Comparison of ENCODE assay signal across 9 cellular contexts in genomic region chr20:46027245-46027853, GRCh38. TPM values are rescaled to one million over a fixed set of nuclear protein-coding genes. Genes with fewer than 3 reads are reported as not detected.
DNase-seq lines count a peak whose midpoint lies in the region; ATAC-seq and TF ChIP-seq lines count a peak whose summit lies in the region.
"Had no signal": no experiment of that assay in that cellular context is flagged by ENCODE, and none has a peak within 500 bp of the region (broad histone marks: within the 10 kb centered on the region; RNA-seq: fewer than 3 reads in every experiment).

No MANE protein-coding gene starts in this region.

- H3K27me3 ChIP-seq in ovary (no peaks in the 10 kb centered on the region), upper lobe of right lung (peaks cover 83% of the 10 kb centered on the region)

- WGBS in ovary, 3 donors, result 7 to 14% (median 10%) methylated on average over 4 of the region's 4 CpGs

- no peak for TF ChIP-seq EP300 in ovary (IDR thresholded peaks at IDR 0.05)

- H3K9me3 ChIP-seq in ovary, result no peaks in the 10 kb centered on the region
- no peaks in the 10 kb centered on the region for H3K9me3 ChIP-seq in upper lobe of right lung

- DNase-seq in activated CD4-positive, alpha-beta T cell treated with anti-CD3 and anti-CD28 coated beads, Interleukin-2, amount 10 ng/mL, durations not matched to agents 7 days and 5 days, result peak; percentile 57
- DNase-seq in activated CD4-positive, alpha-beta T cell treated with anti-CD3 and anti-CD28 coated beads, Interleukin-2, amount 50 U/mL, for 4 hours, result no peak
- peak; percentile 74 for DNase-seq in NB4 (ENCODE audit: low read depth)
- peak; percentile 33 to 65 for DNase-seq in dermis microvascular lymphatic vessel endothelial cell (ENCODE audit: low read depth in 2 of 2)
- DNase-seq in ovary, result peak in 3 of 5 donors; percentile 31 to 41 (median 35)
- no peak for DNase-seq in upper lobe of right lung
- DNase-seq in NCI-H1105 (lab: John Stamatoyannopoulos, UW), result no peak

- no peak overlapping the region for H3K4me3 Mint-ChIP-seq in activated CD4-positive, alpha-beta T cell treated with anti-CD3 and anti-CD28 coated beads, Interleukin-2, amount 10 ng/mL, durations not matched to agents 7 days and 5 days

- no peak for TF ChIP-seq POLR2A in NB4 (IDR thresholded peaks at IDR 0.05; ENCODE audit: extremely low read depth, insufficient read length)
- no peak for TF ChIP-seq POLR2A in ovary (IDR thresholded peaks at IDR 0.05)

- H3K27me3 Mint-ChIP-seq in activated CD4-positive, alpha-beta T cell treated with anti-CD3 and anti-CD28 coated beads, Interleukin-2, amount 10 ng/mL, durations not matched to agents 7 days and 5 days, result peaks cover 45% of the 10 kb centered on the region

- POLR2A ChIA-PET in activated CD4-positive, alpha-beta T cell treated with anti-CD3 and anti-CD28 coated beads, Interleukin-2, amount 10 ng/mL, durations not matched to agents 7 days and 5 days (lab: Charles Lee), result no interaction called here

- H3K9me3 Mint-ChIP-seq in activated CD4-positive, alpha-beta T cell treated with anti-CD3 and anti-CD28 coated beads, Interleukin-2, amount 10 ng/mL, durations not matched to agents 7 days and 5 days, result peaks cover 2% of the 10 kb centered on the region

- CTCF ChIA-PET in activated CD4-positive, alpha-beta T cell treated with anti-CD3 and anti-CD28 coated beads, Interleukin-2, amount 10 ng/mL, durations not matched to agents 7 days and 5 days (lab: Charles Lee), result no interaction called here

- H3K36me3 ChIP-seq in ovary (no peaks in the 10 kb centered on the region), upper lobe of right lung (no peaks in the 10 kb centered on the region)

- H3K27ac ChIP-seq in ovary, result no peak overlapping the region
- H3K27ac ChIP-seq in upper lobe of right lung, result no peak overlapping the region
- H3K27ac ChIP-seq: C4-2B had no signal

- TF ChIP-seq CTCF in NB4 (IDR thresholded peaks at IDR 0.05; ENCODE audit: low read depth, low read length), result no peak
- TF ChIP-seq CTCF in ovary (IDR thresholded peaks at IDR 0.05), result no peak
- no peak for TF ChIP-seq CTCF in upper lobe of right lung (IDR thresholded peaks at IDR 0.05)

- no peaks in the 10 kb centered on the region for H3K36me3 Mint-ChIP-seq in activated CD4-positive, alpha-beta T cell treated with anti-CD3 and anti-CD28 coated beads, Interleukin-2, amount 10 ng/mL, durations not matched to agents 7 days and 5 days (ENCODE audit: low read depth)

- H3K4me1 Mint-ChIP-seq in activated CD4-positive, alpha-beta T cell treated with anti-CD3 and anti-CD28 coated beads, Interleukin-2, amount 10 ng/mL, durations not matched to agents 7 days and 5 days, result peaks cover 9% of the 10 kb centered on the region

- H3K4me1 ChIP-seq in ovary (ENCODE audit: insufficient read depth) (no peaks in the 10 kb centered on the region), upper lobe of right lung (peaks cover 3% of the 10 kb centered on the region)

- ATAC-seq in GM19467 (IDR thresholded peaks at IDR 0.05; ENCODE audit: unreplicated experiment) (no peak), upper lobe of right lung (no peak)

- H3K4me3 ChIP-seq in NB4 (ENCODE audit: low read depth, low read length) (no peak overlapping the region), ovary (no peak overlapping the region), upper lobe of right lung (no peak overlapping the region)

- no peak overlapping the region for H3K27ac Mint-ChIP-seq in activated CD4-positive, alpha-beta T cell treated with anti-CD3 and anti-CD28 coated beads, Interleukin-2, amount 10 ng/mL, durations not matched to agents 7 days and 5 days

- intact Hi-C loops in ovary (cut with DNase I) (loop anchor here in 1 of 4 donors (10.0 kb wide), 1 partner anchor 147 kb away; no protein-coding TSS in a partner anchor), upper lobe of right lung (cut with DNase I) (no loop called here)

RNA-seq across cellular contexts. Expression of gene SLC12A5, which starts 1.7 kb away (rescaled TPM):
- total RNA-seq in activated CD4-positive, alpha-beta T cell treated with anti-CD3 and anti-CD28 coated beads, Interleukin-2, amount 10 ng/mL, durations not matched to agents 7 days and 5 days, result under 1 TPM; 0.42 to 0.87 TPM
- total RNA-seq in dermis microvascular lymphatic vessel endothelial cell (0.13 and 0.51 TPM in 2 replicates), ovary (1 to 10 TPM in 5 of 7 donors, not detected in 2; 1.1 to 2.1 (median 1.3) TPM), upper lobe of right lung (2.0 TPM)
- polyA plus RNA-seq in ovary, result 1 to 10 TPM; 2.2 to 3.8 TPM

RNA-seq across cellular contexts. Expression of gene MMP9, which starts 18.6 kb away (rescaled TPM):
- not detected for total RNA-seq in activated CD4-positive, alpha-beta T cell treated with anti-CD3 and anti-CD28 coated beads, Interleukin-2, amount 10 ng/mL, durations not matched to agents 7 days and 5 days
- total RNA-seq in dermis microvascular lymphatic vessel endothelial cell (0.13 TPM in 1 of 2 replicates, not detected in the other), ovary (1 to 10 TPM in 2 of 7 donors, under 1 TPM in 5; 0.10 to 1.7 (median 0.28) TPM), upper lobe of right lung (5.5 TPM)
- under 1 TPM; 0.16 to 0.25 TPM for polyA plus RNA-seq in ovary

RNA-seq across cellular contexts. Expression of gene ZNF335, which starts 55.3 kb away (rescaled TPM):
- 10 to 100 TPM; 40.4 to 41.2 TPM for total RNA-seq in activated CD4-positive, alpha-beta T cell treated with anti-CD3 and anti-CD28 coated beads, Interleukin-2, amount 10 ng/mL, durations not matched to agents 7 days and 5 days
- total RNA-seq in dermis microvascular lymphatic vessel endothelial cell, result 6.0 and 9.0 TPM in 2 replicates
- total RNA-seq in ovary, result 10 to 100 TPM; 14.2 to 25.7 (median 20.0) TPM
- 10 to 100 TPM in 1 of 2 donors, 1 to 10 TPM in 1; 3.5 to 15.7 TPM for polyA plus RNA-seq in ovary
- total RNA-seq in upper lobe of right lung, result 19.1 TPM

Comparison
In these comparisons a context has a peak if more than half of its experiments do, and no peak if none do; other contexts are left out.
1. DNase-seq: peak in activated CD4-positive, alpha-beta T cell treated with anti-CD3 and anti-CD28 coated beads, Interleukin-2, amount 10 ng/mL, durations not matched to agents 7 days and 5 days (single experiment), NB4 (single experiment), dermis microvascular lymphatic vessel endothelial cell (2 of 2) and ovary (3 of 5); none in activated CD4-positive, alpha-beta T cell treated with anti-CD3 and anti-CD28 coated beads, Interleukin-2, amount 50 U/mL, for 4 hours (0 of 2), upper lobe of right lung (single experiment) and NCI-H1105 (single experiment).